In the genomic region with DNA sequence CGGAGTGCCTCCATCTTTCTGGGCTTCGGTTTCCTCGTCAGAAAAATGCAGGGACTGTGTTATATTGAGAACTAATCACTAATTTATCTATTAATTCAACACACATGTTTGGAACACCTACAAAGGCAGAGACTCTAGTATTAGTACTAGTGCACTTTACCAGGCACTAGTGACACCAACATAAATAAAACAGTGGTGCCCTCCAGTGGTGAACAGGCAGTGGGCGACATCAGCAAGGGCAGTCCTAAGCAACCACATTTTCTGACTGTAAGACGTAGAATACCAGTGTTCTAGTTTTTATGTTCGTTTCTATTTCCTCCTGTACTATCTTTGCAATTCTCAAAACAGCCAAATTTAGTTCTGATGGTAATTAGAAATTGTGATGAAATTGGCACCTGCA, we compare ENCODE assay signal across 8 cellular contexts.
DNase-seq lines count a peak whose midpoint lies in the region; ATAC-seq and TF ChIP-seq lines count a peak whose summit lies in the region.

No MANE protein-coding gene starts in this region.

- H3K27me3 ChIP-seq in right atrium auricular region, result no peaks in the 10 kb centered on the region
- H3K27me3 ChIP-seq in left ventricle myocardium inferior (ENCODE audit: low read depth), result no peaks in the 10 kb centered on the region

- H3K27ac Mint-ChIP-seq in activated B cell treated with CpG ODN at 0.5 μM for 24 hours, result no peak overlapping the region

- H3K36me3 Mint-ChIP-seq in activated B cell treated with CpG ODN at 0.5 μM for 24 hours (ENCODE audit: low read depth), result peaks cover 80% of the 10 kb centered on the region

- CTCF ChIA-PET in activated B cell treated with CpG ODN at 0.5 μM for 24 hours (lab: Charles Lee), result interaction anchor here (1.1 to 2.6 kb wide), 5 partner anchors 15 to 278 kb away, joined by 3 to 13 read pairs (median 5); no protein-coding TSS in a partner anchor

- no peaks in the 10 kb centered on the region for H3K9me3 Mint-ChIP-seq in activated B cell treated with CpG ODN at 0.5 μM for 24 hours

- DNase-seq in Right ventricle myocardium superior (no peak), right atrium auricular region (ENCODE audit: low spot score) (no peak), M059J (ENCODE audit: low read depth) (peak; percentile 23), activated B cell treated with CpG ODN at 0.5 μM for 24 hours (no peak), left ventricle myocardium inferior (no peak), superior temporal gyrus (ENCODE audit: extremely low spot score) (peak; percentile 49), KG1 (lab: John Stamatoyannopoulos, UW) (no peak)

- no peaks in the 10 kb centered on the region for H3K27me3 Mint-ChIP-seq in activated B cell treated with CpG ODN at 0.5 μM for 24 hours

- H3K4me3 ChIP-seq in right atrium auricular region, result no peak overlapping the region
- no peak overlapping the region for H3K4me3 ChIP-seq in left ventricle myocardium inferior

- H3K36me3 ChIP-seq in right atrium auricular region (peaks cover 3% of the 10 kb centered on the region), left ventricle myocardium inferior (peaks cover 40% of the 10 kb centered on the region)

- H3K9me3 ChIP-seq in right atrium auricular region, result no peaks in the 10 kb centered on the region
- H3K9me3 ChIP-seq in left ventricle myocardium inferior (replicated peaks), result no peaks in the 10 kb centered on the region

- intact Hi-C loops in Right ventricle myocardium superior (cut with DNase I) (loop anchor here (10.0 kb wide), 1 partner anchor 217 kb away; no protein-coding TSS in a partner anchor), activated B cell treated with CpG ODN at 0.5 μM for 24 hours (cut with micrococcal nuclease) (loop anchor here (1.0 kb wide), 2 partner anchors 213 to 278 kb away; no protein-coding TSS in a partner anchor), left ventricle myocardium inferior (cut with micrococcal nuclease) (no loop called here)

- TF ChIP-seq CTCF in right atrium auricular region (IDR thresholded peaks at IDR 0.05), result peak in 1 of 2 donors; percentile 60
- no peak for TF ChIP-seq CTCF in activated B cell treated with CpG ODN at 0.5 μM for 24 hours (IDR thresholded peaks at IDR 0.05)
- peak; percentile 63 for TF ChIP-seq CTCF in left ventricle myocardium inferior (IDR thresholded peaks at IDR 0.05; ENCODE audit: borderline replicate concordance)

- H3K27ac ChIP-seq in right atrium auricular region, result no peak overlapping the region
- H3K27ac ChIP-seq in left ventricle myocardium inferior (replicated peaks), result no peak overlapping the region

- H3K4me1 ChIP-seq in right atrium auricular region, result peaks cover 0 to 8% of the 10 kb centered on the region in 2 donors
- peaks cover 28% of the 10 kb centered on the region for H3K4me1 ChIP-seq in left ventricle myocardium inferior

- POLR2A ChIA-PET in activated B cell treated with CpG ODN at 0.5 μM for 24 hours (lab: Charles Lee), result interaction anchor here (0.8 kb wide), 1 partner anchor 119 kb away, joined by 3 read pairs; no protein-coding TSS in a partner anchor

- ATAC-seq in Right ventricle myocardium superior (ENCODE audit: poor library complexity), result peak; percentile 38
- peak; percentile 84 for ATAC-seq in GM21717 (IDR thresholded peaks at IDR 0.05; ENCODE audit: unreplicated experiment)
- peak; percentile 70 for ATAC-seq in activated B cell treated with CpG ODN at 0.5 μM for 24 hours (ENCODE audit: low read depth)

- no peak overlapping the region for H3K4me3 Mint-ChIP-seq in activated B cell treated with CpG ODN at 0.5 μM for 24 hours

- H3K4me1 Mint-ChIP-seq in activated B cell treated with CpG ODN at 0.5 μM for 24 hours, result peaks cover 3% of the 10 kb centered on the region

Comparison
In these comparisons a context has a peak if more than half of its experiments do, and no peak if none do; other contexts are left out.
1. DNase-seq: peak in M059J (single experiment) and superior temporal gyrus (single experiment); none in Right ventricle myocardium superior (single experiment), right atrium auricular region (single experiment), activated B cell treated with CpG ODN at 0.5 μM for 24 hours (single experiment), left ventricle myocardium inferior (single experiment) and KG1 (single experiment).
2. Peak in every context shown above with its lines, with median percentiles within 50 percentile points of each other: ATAC-seq.